ENCODE assay signal across 2 cellular contexts in the genomic region with DNA sequence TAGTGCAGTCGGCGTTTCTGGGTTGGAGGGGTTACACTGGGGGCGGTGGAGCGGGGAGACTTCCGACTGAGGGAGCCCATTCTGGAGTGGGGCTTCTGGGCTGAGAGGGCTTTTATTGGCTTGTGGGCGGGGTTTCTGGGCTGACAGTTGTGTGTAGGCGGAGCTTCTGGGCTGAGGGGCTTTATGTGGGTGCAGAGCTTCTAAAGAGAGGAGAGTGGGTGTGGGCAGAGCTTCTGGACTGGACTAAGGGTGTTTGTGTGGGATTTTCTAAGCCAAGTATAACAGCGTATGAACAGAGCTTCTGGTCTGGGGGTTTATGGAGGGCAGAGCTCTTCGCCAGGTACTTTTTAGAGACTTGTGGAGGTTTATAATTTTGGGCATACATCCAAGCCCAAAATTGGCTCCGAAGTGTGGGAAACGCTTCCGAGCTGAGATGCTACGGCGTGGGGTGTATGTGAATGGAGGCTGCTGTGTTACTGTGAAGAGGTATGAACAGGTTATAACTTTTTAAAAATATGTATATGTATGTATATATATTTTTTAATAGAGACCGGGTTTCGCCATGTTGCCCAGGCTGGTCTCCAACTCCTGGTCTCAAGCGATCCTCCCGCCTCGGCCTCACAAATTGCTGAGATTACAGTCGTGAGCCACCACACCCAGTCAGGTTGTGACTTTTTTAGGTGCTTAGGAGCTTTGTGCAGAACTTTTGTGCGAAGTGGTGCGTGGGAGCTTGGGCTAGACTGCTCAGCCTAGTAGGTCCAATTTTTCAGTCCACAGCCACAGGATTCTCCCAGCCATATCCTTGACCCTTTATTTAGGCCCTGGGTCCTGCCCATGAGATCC.
TF ChIP-seq lines count a peak whose summit lies in the region.

No MANE protein-coding gene starts in this region.

TF ChIP-seq in IMR-90, 13 proteins besides CTCF, POLR2A, EP300 and RAD21 (continued from another document):
- TF ChIP-seq, protein P1, sequence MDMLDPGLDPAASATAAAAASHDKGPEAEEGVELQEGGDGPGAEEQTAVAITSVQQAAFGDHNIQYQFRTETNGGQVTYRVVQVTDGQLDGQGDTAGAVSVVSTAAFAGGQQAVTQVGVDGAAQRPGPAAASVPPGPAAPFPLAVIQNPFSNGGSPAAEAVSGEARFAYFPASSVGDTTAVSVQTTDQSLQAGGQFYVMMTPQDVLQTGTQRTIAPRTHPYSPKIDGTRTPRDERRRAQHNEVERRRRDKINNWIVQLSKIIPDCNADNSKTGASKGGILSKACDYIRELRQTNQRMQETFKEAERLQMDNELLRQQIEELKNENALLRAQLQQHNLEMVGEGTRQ (IDR thresholded peaks at IDR 0.05; ENCODE audit: low read depth, low read length): no peak

TF ChIP-seq in HEK293T, 16 proteins besides CTCF, POLR2A, EP300 and RAD21 (continued from another document):
- TF ChIP-seq ARNT (IDR thresholded peaks at IDR 0.05) (no peak), L3MBTL2 (conservative IDR thresholded peaks at IDR 0.05) (no peak), SP1 (IDR thresholded peaks at IDR 0.05) (no peak)
- TF ChIP-seq, protein P2, sequence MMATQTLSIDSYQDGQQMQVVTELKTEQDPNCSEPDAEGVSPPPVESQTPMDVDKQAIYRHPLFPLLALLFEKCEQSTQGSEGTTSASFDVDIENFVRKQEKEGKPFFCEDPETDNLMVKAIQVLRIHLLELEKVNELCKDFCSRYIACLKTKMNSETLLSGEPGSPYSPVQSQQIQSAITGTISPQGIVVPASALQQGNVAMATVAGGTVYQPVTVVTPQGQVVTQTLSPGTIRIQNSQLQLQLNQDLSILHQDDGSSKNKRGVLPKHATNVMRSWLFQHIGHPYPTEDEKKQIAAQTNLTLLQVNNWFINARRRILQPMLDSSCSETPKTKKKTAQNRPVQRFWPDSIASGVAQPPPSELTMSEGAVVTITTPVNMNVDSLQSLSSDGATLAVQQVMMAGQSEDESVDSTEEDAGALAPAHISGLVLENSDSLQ (IDR thresholded peaks at IDR 0.05): no peak; the same call in 1 of the 2 replicates
TF ChIP-seq in HEK293T: peak in this region for 0.
